Comparison of ENCODE assay signal across 14 cellular contexts in genomic region chr4:7708981-7709380, GRCh38.
"Had no signal": no experiment of that assay in that cellular context is flagged by ENCODE, and none has a peak within 500 bp of the region (broad histone marks: within the 10 kb centered on the region; RNA-seq: fewer than 3 reads in every experiment).

No MANE protein-coding gene starts in this region.

- DNase-seq: activated CD4-positive, alpha-beta T cell treated with anti-CD3 and anti-CD28 coated beads for 1 hour; activated CD8-positive, alpha-beta memory T cell treated with anti-CD3 and anti-CD28 coated beads for 24 hours; activated CD8-positive, alpha-beta memory T cell treated with anti-CD3 and anti-CD28 coated beads, Interleukin-2, amount 50 U/mL, for 48 hours; activated effector memory CD4-positive, alpha-beta T cell treated with anti-CD3 and anti-CD28 coated beads, Interleukin-2, amount 50 U/mL, for 16 hours; activated naive CD4-positive, alpha-beta T cell treated with anti-CD3 and anti-CD28 coated beads, Interleukin-2, amount 50 U/mL, for 16 hours; activated T-cell treated with anti-CD3 and anti-CD28 coated beads, Interleukin-2, amount 50 U/mL, for 48 hours; aorta; foreskin fibroblast; midbrain; retina; stimulated activated naive CD8-positive, alpha-beta T cell treated with anti-CD3 and anti-CD28 coated beads, Interleukin-15, Interleukin-2, amounts not matched to agents 100 U/mL and 50 U/mL, for 24 hours; substantia nigra had no signal

- H3K27ac ChIP-seq: tibial nerve, VCaP had no signal

- ATAC-seq: stimulated activated naive CD8-positive, alpha-beta T cell treated with anti-CD3 and anti-CD28 coated beads, Interleukin-15, Interleukin-2, amounts not matched to agents 100 U/mL and 50 U/mL, for 24 hours had no signal

- H3K27me3 ChIP-seq: tibial nerve had no signal

- H3K4me3 ChIP-seq: tibial nerve had no signal
